ENCODE assay signal across 19 cellular contexts in genomic region chr9:130542457-130543228, GRCh38. TPM values are rescaled to one million over a fixed set of nuclear protein-coding genes. Genes with fewer than 3 reads are reported as not detected.
DNase-seq lines count a peak whose midpoint lies in the region; ATAC-seq, FAIRE-seq and TF ChIP-seq lines count a peak whose summit lies in the region.
"Had no signal": no experiment of that assay in that cellular context is flagged by ENCODE, and none has a peak within 500 bp of the region (broad histone marks: within the 10 kb centered on the region; RNA-seq: fewer than 3 reads in every experiment).

No MANE protein-coding gene starts in this region.

- POLR2A ChIA-PET in RWPE1 (lab: Yijun Ruan, JAX; ENCODE audit: low non-redundant PET), result no interaction called here

- CTCF ChIA-PET in RWPE1 (lab: Yijun Ruan, JAX), result interaction anchor here (0.6 to 0.7 kb wide), 2 partner anchors 18 to 54 kb away, joined by 4 to 5 read pairs; no protein-coding TSS in a partner anchor

- H3F3A ChIP-seq in GM23248 (ENCODE audit: insufficient read depth), result no peaks in the 10 kb centered on the region

- no peaks in the 10 kb centered on the region for H4K20me1 ChIP-seq in GM23248 (ENCODE audit: insufficient read depth)

- H3K9me2 ChIP-seq in GM23248 (ENCODE audit: insufficient read depth), result no peaks in the 10 kb centered on the region

- H3K4me1 ChIP-seq in GM23248 (ENCODE audit: insufficient read depth) (peaks cover 4% of the 10 kb centered on the region; the same call in 1 of the 2 replicates), foreskin keratinocyte (peaks cover 17% of the 10 kb centered on the region), kidney (ENCODE audit: control insufficient read depth in 1 of 2, insufficient read depth in 1 of 2, low read depth in 1 of 2, low read length in 2 of 2) (peaks cover 0 to under 1% of the 10 kb centered on the region in 2 donors)

- in situ Hi-C loops in GM23248 (cut with MboI), result no loop called here

- WGBS in GM23248 (ENCODE audit: low coverage in 1 of 2, low lambda C conversion rate in 2 of 2, missing lambda C conversion rate in 2 of 2), 2 experiments, result 34 to 40% methylated on average over 5 to 7 of the region's 7 CpGs

- no peak for FAIRE-seq in kidney (lab: Jason Lieb, UNC)

- H2AFZ ChIP-seq in GM23248, result no peak overlapping the region

- peak; percentile 41 for DNase-seq in GM23248
- DNase-seq in M059J (ENCODE audit: low read depth), result peak; percentile 64
- DNase-seq in RWPE1 (ENCODE audit: low spot score), result peak; percentile 93
- DNase-seq in foreskin keratinocyte, result peak in 1 of 2 donors; percentile 18
- DNase-seq in NCI-H2081 treated with DMSO at 0.1 percent for 48 hours (lab: John Stamatoyannopoulos, UW), result no peak
- DNase-seq in kidney, result no peak
- DNase-seq in KG1 (lab: John Stamatoyannopoulos, UW), result no peak
- DNase-seq: activated CD4-positive, alpha-beta T cell treated with anti-CD3 and anti-CD28 coated beads for 4 hours; activated T-cell treated with anti-CD3 and anti-CD28 coated beads, Interleukin-2, amount 50 U/mL, for 1 hour; CD4-positive, alpha-beta T cell; Karpas-422; natural killer cell; NCI-H2171 treated with DMSO at 0.1 percent for 48 hours; retina; stimulated activated CD4-positive, alpha-beta T cell treated with anti-CD3 and anti-CD28 coated beads, Interleukin-4, amount 100 ng/mL, for 1 hour; stimulated activated naive CD4-positive, alpha-beta T cell treated with Interleukin-2 at 50 U/mL for 16 hours; T-helper 17 cell had no signal

- H3K9me3 ChIP-seq in GM23248 (ENCODE audit: low read depth) (no peaks in the 10 kb centered on the region), kidney (ENCODE audit: control insufficient read depth in 1 of 2, low read length in 2 of 2) (no peaks in the 10 kb centered on the region)
- H3K9me3 ChIP-seq: vagina had no signal

- H3K79me2 ChIP-seq in GM23248 (ENCODE audit: insufficient read depth), result no peaks in the 10 kb centered on the region

- no peak overlapping the region for H3K4me2 ChIP-seq in GM23248 (ENCODE audit: unreplicated experiment)

- no peak overlapping the region for H3K4me3 ChIP-seq in GM23248
- no peak overlapping the region for H3K4me3 ChIP-seq in kidney (ENCODE audit: low read length in 2 of 2)
- H3K4me3 ChIP-seq: vagina had no signal

- peak; percentile 19 for ATAC-seq in foreskin keratinocyte
- ATAC-seq: natural killer cell, Panc1, T-helper 17 cell had no signal

- H3K36me3 ChIP-seq in GM23248 (ENCODE audit: low read depth) (no peaks in the 10 kb centered on the region), kidney (ENCODE audit: control insufficient read depth in 1 of 2, insufficient read depth in 2 of 2, low read length in 2 of 2) (no peaks in the 10 kb centered on the region)
- H3K36me3 ChIP-seq: vagina had no signal

- intact Hi-C loops in kidney (cut with DNase I), result no loop called here

- H3K27ac ChIP-seq in GM23248 (no peak overlapping the region), RWPE1 (peak overlapping the region; percentile 57), foreskin keratinocyte (no peak overlapping the region), kidney (ENCODE audit: low read depth in 2 of 2, low read length in 2 of 2) (no peak overlapping the region)
- H3K27ac ChIP-seq: vagina had no signal

- no peak overlapping the region for H3K9ac ChIP-seq in GM23248
- no peak overlapping the region for H3K9ac ChIP-seq in kidney (ENCODE audit: low read length in 2 of 2)

- H3K27me3 ChIP-seq in GM23248 (replicated peaks; ENCODE audit: insufficient read depth) (no peaks in the 10 kb centered on the region), foreskin keratinocyte (no peaks in the 10 kb centered on the region)
- H3K27me3 ChIP-seq: vagina had no signal

- TF ChIP-seq CTCF in RWPE1 (conservative IDR thresholded peaks at IDR 0.05; ENCODE audit: low read depth) (no peak), foreskin keratinocyte (conservative IDR thresholded peaks at IDR 0.05) (no peak), kidney (IDR thresholded peaks at IDR 0.05; ENCODE audit: borderline replicate concordance, extremely low read depth, insufficient read depth) (no peak)

RNA-seq across cellular contexts. Expression of gene FUBP3, which starts 36.7 kb away (rescaled TPM):
- 52.0 and 53.5 TPM in 2 replicates for total RNA-seq in GM23248 (2014; rRNA removed; shearing (Covaris generic))
- polyA plus RNA-seq in GM23248 (2016; fragmentation: Nextera tagmentation; extraction: Ambion mirVana), result 54.7 and 55.8 TPM in 2 replicates
- 32.5 and 49.2 TPM in 2 replicates for total RNA-seq in M059J (2014; rRNA removed; shearing (Covaris generic))
- total RNA-seq in foreskin keratinocyte, result 43.9 and 50.6 TPM in 2 replicates
- 17.3 and 21.2 TPM in 2 replicates for polyA plus RNA-seq in foreskin keratinocyte
- total RNA-seq in kidney, result 44.1 TPM
- polyA plus RNA-seq in kidney (ENCODE audit: insufficient read depth, low read depth, low replicate concordance), result 19.4 TPM

Comparison
In these comparisons a context has a peak if more than half of its experiments do, and no peak if none do; other contexts are left out.
1. DNase-seq: peak in GM23248 (single experiment), M059J (single experiment) and RWPE1 (single experiment); none in NCI-H2081 treated with DMSO at 0.1 percent for 48 hours (single experiment), kidney (single experiment) and KG1 (single experiment).